In genomic region chr15:66108483-66109270, GRCh38 we compare ENCODE assay signal across 2 cellular contexts.
A peak's percentile ranks its signal among the peaks of the same experiment; 100 is the strongest.
TF ChIP-seq lines count a peak whose summit lies in the region.

No MANE protein-coding gene starts in this region.

TF ChIP-seq in K562, 482 proteins besides CTCF, POLR2A, EP300 and RAD21:
- 0 out of 2 replicates have a peak, but pooled peaks have one; percentile 7 for TF ChIP-seq EGR1 (conservative IDR thresholded peaks at IDR 0.05)
- TF ChIP-seq CBX3 (IDR thresholded peaks at IDR 0.05; ENCODE audit: borderline replicate concordance in 1 of 2, low read length in 2 of 2): no peak
TF ChIP-seq in K562: peak in this region for 1.

TF ChIP-seq in HepG2, 621 proteins besides CTCF, POLR2A, EP300 and RAD21 (continued from another document):
- TF ChIP-seq HNRNPH1 (optimal IDR thresholded peaks at IDR 0.05; ENCODE audit: low read depth, low read length) (no peak), ZBTB20 (CRISPR knock-in tag; IDR thresholded peaks at IDR 0.05; ENCODE audit: borderline replicate concordance, low read depth) (no peak), ZNF839 (CRISPR knock-in tag; IDR thresholded peaks at IDR 0.05; ENCODE audit: borderline replicate concordance) (no peak), NFE2L2 (IDR thresholded peaks at IDR 0.05; ENCODE audit: low read length) (no peak), ZNF720 (CRISPR knock-in tag; IDR thresholded peaks at IDR 0.05) (no peak), ZNF275 (CRISPR knock-in tag; IDR thresholded peaks at IDR 0.05; ENCODE audit: borderline replicate concordance) (no peak), ZNF256 (CRISPR knock-in tag; conservative IDR thresholded peaks at IDR 0.05) (no peak), KAT8 (CRISPR knock-in tag; IDR thresholded peaks at IDR 0.05) (no peak), KIAA2018 (CRISPR knock-in tag; IDR thresholded peaks at IDR 0.05; ENCODE audit: borderline replicate concordance) (no peak), ZNF567 (CRISPR knock-in tag; IDR thresholded peaks at IDR 0.05; ENCODE audit: borderline replicate concordance) (no peak), TBL1XR1 (IDR thresholded peaks at IDR 0.05; ENCODE audit: borderline replicate concordance, low read length, partially characterized antibody) (no peak)
